25 cellular contexts compared by ENCODE assay signal in genomic region chr3:186628756-186629155, GRCh38. TPM values are rescaled to one million over a fixed set of nuclear protein-coding genes. Genes with fewer than 3 reads are reported as not detected.
"Had no signal": no experiment of that assay in that cellular context is flagged by ENCODE, and none has a peak within 500 bp of the region (broad histone marks: within the 10 kb centered on the region; RNA-seq: fewer than 3 reads in every experiment).

No MANE protein-coding gene starts in this region.

- H3K9ac ChIP-seq: KMS-11 had no signal

- DNase-seq: IMR-90, Kasumi-1, MM.1S, NCI-H1092 treated with DMSO at 0.1 percent for 48 hours, NCI-H1436, NCI-H187, NCI-H2029, NCI-H2081 treated with DMSO at 0.1 percent for 48 hours, NCI-H2171, NCI-H226, NCI-H446, NCI-H510A, NCI-H524 treated with DMSO at 0.1 percent for 48 hours, NCI-H69, NCI-H774, Right ventricle myocardium superior, RPMI8226, SIG-M5 had no signal

- FAIRE-seq: HTR-8/SVneo, RCC 7860 had no signal

- H3K4me3 ChIP-seq: SJSA1, SK-N-MC had no signal

- H3K36me3 ChIP-seq: SJSA1 had no signal

- H3K4me1 ChIP-seq: SJSA1 had no signal

- H3K27ac ChIP-seq: HL-60, KMS-11, SJSA1, SK-N-MC had no signal

- H3K4me2 ChIP-seq: KMS-11 had no signal

- H3K9me3 ChIP-seq: SJSA1 had no signal

RNA-seq across cellular contexts. Expression of gene FETUB, which starts 11.4 kb away (rescaled TPM):
- total RNA-seq: IMR-90, M059J, Right ventricle myocardium superior, SJSA1 had no signal
- polyA plus RNA-seq: IMR-90 had no signal

RNA-seq across cellular contexts. Expression of gene AHSG, which starts 15.9 kb away (rescaled TPM):
- total RNA-seq: IMR-90, M059J, Right ventricle myocardium superior, SJSA1 had no signal
- polyA plus RNA-seq: IMR-90 had no signal

RNA-seq across cellular contexts. Expression of gene HRG, which starts 37.1 kb away (rescaled TPM):
- total RNA-seq: IMR-90, M059J, Right ventricle myocardium superior, SJSA1 had no signal
- polyA plus RNA-seq: IMR-90 had no signal
